8 cellular contexts compared by ENCODE assay signal in the genomic region with DNA sequence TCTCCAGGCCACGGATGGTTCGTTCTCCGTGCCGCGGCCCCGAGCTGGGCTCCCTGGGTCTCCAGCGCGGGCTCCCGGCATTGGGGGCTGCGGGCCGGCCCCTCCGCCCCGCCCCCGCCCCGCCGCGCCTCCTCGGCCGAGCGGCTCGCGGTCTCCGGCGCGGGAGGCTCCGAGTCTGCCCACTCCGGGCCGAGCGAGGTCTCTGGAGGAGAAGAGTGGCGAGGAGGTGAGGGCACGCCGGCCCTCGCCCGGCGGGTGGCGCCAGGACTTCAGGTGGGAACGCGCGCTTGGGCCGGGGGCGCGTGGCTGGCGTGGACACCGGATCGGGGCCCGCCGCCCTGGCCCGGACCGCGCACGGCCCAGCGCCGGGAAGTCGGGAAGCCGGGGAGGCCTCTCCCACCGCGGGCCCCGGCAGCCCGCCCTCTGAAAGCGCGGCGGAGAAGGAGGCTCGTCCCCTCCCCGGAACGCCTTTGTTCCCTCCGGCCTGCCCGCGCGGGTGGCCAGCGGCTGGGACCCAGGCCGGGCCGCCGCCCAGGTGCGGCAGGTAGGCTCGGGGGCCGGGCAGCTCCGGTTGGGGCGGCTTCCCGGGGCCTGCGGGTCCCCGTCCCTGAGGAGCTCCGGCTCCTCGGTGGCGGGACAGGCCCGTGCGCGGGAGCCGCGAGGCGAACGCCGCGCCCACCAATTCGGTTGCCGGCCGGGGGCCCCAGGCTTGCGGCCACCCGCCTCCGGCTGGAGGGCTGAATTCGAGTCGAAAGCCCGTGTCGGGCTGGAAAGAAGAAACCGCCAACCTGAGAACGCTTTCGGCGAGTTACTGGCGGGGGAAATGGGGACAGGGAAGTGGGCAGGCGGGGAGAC. TPM values are rescaled to one million over a fixed set of nuclear protein-coding genes. Genes with fewer than 3 reads are reported as not detected.
DNase-seq lines count a peak whose midpoint lies in the region; ATAC-seq and TF ChIP-seq lines count a peak whose summit lies in the region.

No MANE protein-coding gene starts in this region.

- H3K36me3 ChIP-seq in MM.1S (replicated peaks; ENCODE audit: insufficient read depth, low read length): no peaks in the 10 kb centered on the region
- no peaks in the 10 kb centered on the region for H3K36me3 ChIP-seq in ovary

- H3K9me3 ChIP-seq in MM.1S (replicated peaks; ENCODE audit: insufficient read depth, low read length): no peaks in the 10 kb centered on the region
- H3K9me3 ChIP-seq in ovary: no peaks in the 10 kb centered on the region

- peaks cover 26% of the 10 kb centered on the region for H3K36me3 Mint-ChIP-seq in activated naive CD4-positive, alpha-beta T cell treated with anti-CD3 and anti-CD28 coated beads for 36 hours (ENCODE audit: low read depth)

- peak overlapping the region; percentile 79; the same call in 1 of the 2 replicates for H3K4me2 ChIP-seq in MM.1S (ENCODE audit: low read depth, low read length)

- H3K27me3 ChIP-seq in MM.1S (replicated peaks; ENCODE audit: insufficient read depth, low read length) (no peaks in the 10 kb centered on the region), ovary (no peaks in the 10 kb centered on the region)

- H4K20me1 ChIP-seq in MM.1S (ENCODE audit: insufficient read depth, low read length): no peaks in the 10 kb centered on the region

- CTCF ChIA-PET in activated naive CD4-positive, alpha-beta T cell treated with anti-CD3 and anti-CD28 coated beads for 36 hours (lab: Charles Lee): interaction anchor here (1.1 to 3.9 kb wide), 6 partner anchors 12 to 131 kb away, joined by 3 to 18 read pairs (median 6); no protein-coding TSS in a partner anchor

- H3K4me1 ChIP-seq in MM.1S (ENCODE audit: low read length) (no peaks in the 10 kb centered on the region), ovary (ENCODE audit: insufficient read depth) (no peaks in the 10 kb centered on the region)

- 1 to 3% (median 2%) methylated on average over 48 to 109 of the region's 109 CpGs for WGBS in ovary, 3 donors

- peaks cover 4% of the 10 kb centered on the region for H3K27me3 Mint-ChIP-seq in activated naive CD4-positive, alpha-beta T cell treated with anti-CD3 and anti-CD28 coated beads for 36 hours (ENCODE audit: low read depth)

- peak; percentile 82 for ATAC-seq in Right ventricle myocardium superior (ENCODE audit: poor library complexity)
- no peak for ATAC-seq in GM21526 (IDR thresholded peaks at IDR 0.05; ENCODE audit: low FRiP score, unreplicated experiment)

- intact Hi-C loops in activated naive CD4-positive, alpha-beta T cell treated with anti-CD3 and anti-CD28 coated beads for 36 hours (cut with micrococcal nuclease): loop anchor here (1.0 to 5.0 kb wide), 6 partner anchors 12 to 128 kb away; no protein-coding TSS in a partner anchor
- intact Hi-C loops in Right ventricle myocardium superior (cut with DNase I): no loop called here
- intact Hi-C loops in ovary (cut with DNase I): no loop called here

- H3K27ac Mint-ChIP-seq in activated naive CD4-positive, alpha-beta T cell treated with anti-CD3 and anti-CD28 coated beads for 36 hours: peak overlapping the region; percentile 82

- H3K4me3 ChIP-seq in GM12864 (ENCODE audit: low read depth, low read length) (peak overlapping the region; percentile 34), MM.1S (ENCODE audit: low read length) (peak overlapping the region; percentile 40), ovary (peak overlapping the region; percentile 45)

- H3K9me2 ChIP-seq in MM.1S (replicated peaks; ENCODE audit: insufficient read depth, low read length): no peaks in the 10 kb centered on the region

- H3K79me2 ChIP-seq in MM.1S (ENCODE audit: low read length): no peaks in the 10 kb centered on the region

- no peak overlapping the region for H3K9ac ChIP-seq in MM.1S (ENCODE audit: low read length)

- peak overlapping the region; percentile 80 for H3K4me3 Mint-ChIP-seq in activated naive CD4-positive, alpha-beta T cell treated with anti-CD3 and anti-CD28 coated beads for 36 hours

- no peaks in the 10 kb centered on the region for H3K9me3 Mint-ChIP-seq in activated naive CD4-positive, alpha-beta T cell treated with anti-CD3 and anti-CD28 coated beads for 36 hours

- no peak for TF ChIP-seq POLR2A in ovary (IDR thresholded peaks at IDR 0.05)

- no peak for TF ChIP-seq EP300 in ovary (IDR thresholded peaks at IDR 0.05)

- no peak for DNase-seq in GM12864 (ENCODE audit: low read depth)
- no peak for DNase-seq in MM.1S
- DNase-seq in activated naive CD4-positive, alpha-beta T cell treated with anti-CD3 and anti-CD28 coated beads for 36 hours: peak; percentile 47
- peak; percentile 67 for DNase-seq in Right ventricle myocardium superior
- peak; percentile 43 to 71 (median 57) for DNase-seq in ovary
- DNase-seq in T1000 (lab: John Stamatoyannopoulos, UW): no peak
- DNase-seq in hepatic stellate cell (ENCODE audit: low spot score): no peak

- no peak overlapping the region for H3K27ac ChIP-seq in MM.1S (ENCODE audit: low read length)
- H3K27ac ChIP-seq in ovary: peak overlapping the region; percentile 96

- no peak overlapping the region for H2AFZ ChIP-seq in MM.1S (ENCODE audit: low read length)

- H3F3A ChIP-seq in MM.1S (ENCODE audit: insufficient read depth, low read length): no peaks in the 10 kb centered on the region

- H3K4me1 Mint-ChIP-seq in activated naive CD4-positive, alpha-beta T cell treated with anti-CD3 and anti-CD28 coated beads for 36 hours (ENCODE audit: low read depth): peaks cover 30% of the 10 kb centered on the region

- TF ChIP-seq CTCF in GM12864 (IDR thresholded peaks at IDR 0.05; ENCODE audit: low read depth, low read length, missing control alignments) (no peak), MM.1S (IDR thresholded peaks at IDR 0.05; ENCODE audit: low read length) (no peak), ovary (IDR thresholded peaks at IDR 0.05) (no peak)

RNA-seq across cellular contexts. Expression of gene B3GNT5, which starts 1.1 kb away (rescaled TPM):
- total RNA-seq in activated naive CD4-positive, alpha-beta T cell treated with anti-CD3 and anti-CD28 coated beads for 36 hours: 10 to 100 TPM; 15.0 to 18.8 TPM
- 1.3 TPM for total RNA-seq in Right ventricle myocardium superior
- total RNA-seq in ovary: 10 to 100 TPM in 1 of 7 donors, 1 to 10 TPM in 6; 6.0 to 12.9 (median 7.6) TPM
- polyA plus RNA-seq in ovary: 1 to 10 TPM; 4.1 to 4.8 TPM

Comparison
In these comparisons a context has a peak if more than half of its experiments do, and no peak if none do; other contexts are left out.
1. DNase-seq: peak in activated naive CD4-positive, alpha-beta T cell treated with anti-CD3 and anti-CD28 coated beads for 36 hours (single experiment), Right ventricle myocardium superior (single experiment) and ovary (5 of 5); none in GM12864 (single experiment), MM.1S (single experiment), T1000 (single experiment) and hepatic stellate cell (single experiment).
2. Peak in every context shown above with its lines, with median percentiles within 50 percentile points of each other: H3K4me3 ChIP-seq.